In the genomic region with DNA sequence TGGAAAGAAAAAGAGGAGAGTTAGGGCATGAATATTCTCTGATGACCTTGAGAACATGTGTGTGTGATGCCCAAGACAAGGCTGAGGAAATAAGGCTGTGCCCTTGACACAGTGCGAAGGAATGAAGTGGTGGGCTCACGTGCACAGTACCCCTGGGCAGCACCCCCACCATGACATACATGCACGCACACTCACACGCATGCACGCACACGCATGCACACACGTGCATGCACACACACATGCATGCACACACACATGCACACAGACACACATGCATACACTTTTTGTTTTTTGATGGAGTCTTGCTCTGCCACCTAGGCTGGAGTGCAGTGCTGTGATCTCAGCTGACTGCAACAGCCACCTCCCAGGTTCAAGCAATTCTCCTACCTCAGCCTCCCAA, we compare ENCODE assay signal across 28 cellular contexts.
"Had no signal": no experiment of that assay in that cellular context is flagged by ENCODE, and none has a peak within 500 bp of the region (broad histone marks: within the 10 kb centered on the region; RNA-seq: fewer than 3 reads in every experiment).

No MANE protein-coding gene starts in this region.

- H3K36me3 Mint-ChIP-seq: stimulated activated effector memory CD8-positive, alpha-beta T cell treated with anti-CD3 and anti-CD28 coated beads, Interleukin-12 subunit alpha, Interleukin-12 subunit beta, amount 100 ng/mL, for 72 hours had no signal

- H3K27me3 Mint-ChIP-seq: stimulated activated memory B cell treated with anti-CD40 and anti-IgM and Interleukin-4, amounts not matched to agents 10 μg/mL and 1 μg/mL and 100 μg/mL, for 72 hours; stimulated activated naive CD8-positive, alpha-beta T cell treated with anti-CD3 and anti-CD28 coated beads, Interleukin-15, amount 100 ng/mL, for 72 hours; stimulated activated naive CD8-positive, alpha-beta T cell treated with anti-CD3 and anti-CD28 coated beads, Interleukin-15, Interleukin-2, amounts not matched to agents 100 ng/mL and 50 ng/mL, for 24 hours had no signal

- H3K27me3 ChIP-seq: suprapubic skin, testis, thyroid gland, tibial artery, tibial nerve, transverse colon, upper lobe of left lung, upper lobe of right lung, uterus, vagina had no signal

- DNase-seq: stimulated activated CD4-positive, alpha-beta T cell treated with anti-CD3 and anti-CD28 coated beads, Interleukin-2, amount 100 ng/mL, for 48 hours; stimulated activated CD4-positive, alpha-beta T cell treated with anti-CD3 and anti-CD28 coated beads, Interleukin-4, amount 100 ng/mL, for 1 hour; stimulated activated CD4-positive, alpha-beta T cell treated with anti-CD3 and anti-CD28 coated beads, Interleukin-4, amount 100 ng/mL, for 24 hours; stimulated activated CD4-positive, alpha-beta T cell treated with anti-CD3 and anti-CD28 coated beads, Interleukin-4, amount 100 ng/mL, for 4 hours; stimulated activated CD8-positive, alpha-beta memory T cell treated with anti-CD3 and anti-CD28 coated beads, Interleukin-4, amount 100 ng/mL, for 48 hours; stimulated activated naive B cell treated with anti-CD40 and anti-IgM and Interleukin-4, amounts not matched to agents 10 μg/mL and 1 μg/mL and 100 μg/mL, for 72 hours; stimulated activated naive CD4-positive, alpha-beta T cell; stimulated activated naive CD4-positive, alpha-beta T cell treated with Interleukin-2 at 50 U/mL for 16 hours; stimulated activated naive CD8-positive, alpha-beta T cell treated with anti-CD3 and anti-CD28 coated beads, Interleukin-15, amount 100 ng/mL, for 72 hours; stimulated activated naive CD8-positive, alpha-beta T cell treated with anti-CD3 and anti-CD28 coated beads, Interleukin-15, Interleukin-2, amounts not matched to agents 100 U/mL and 50 U/mL, for 24 hours; stomach; substantia nigra; testis; thyroid gland; tibial artery; transverse colon; trophoblast cell; upper lobe of left lung; upper lobe of right lung; uterus had no signal

- H3K4me3 Mint-ChIP-seq: stimulated activated effector memory CD8-positive, alpha-beta T cell treated with anti-CD3 and anti-CD28 coated beads, Interleukin-12 subunit alpha, Interleukin-12 subunit beta, amount 100 ng/mL, for 72 hours; stimulated activated memory B cell treated with anti-CD40 and anti-IgM and Interleukin-4, amounts not matched to agents 10 μg/mL and 1 μg/mL and 100 μg/mL, for 72 hours; stimulated activated naive B cell treated with anti-CD40 and anti-IgM and Interleukin-4, amounts not matched to agents 10 μg/mL and 1 μg/mL and 100 μg/mL, for 72 hours; stimulated activated naive CD8-positive, alpha-beta T cell treated with anti-CD3 and anti-CD28 coated beads, Interleukin-15, amount 100 ng/mL, for 72 hours; stimulated activated naive CD8-positive, alpha-beta T cell treated with anti-CD3 and anti-CD28 coated beads, Interleukin-15, Interleukin-2, amounts not matched to agents 100 ng/mL and 50 ng/mL, for 24 hours; type B pancreatic cell had no signal

- H3K4me1 Mint-ChIP-seq: stimulated activated memory B cell treated with anti-CD40 and anti-IgM and Interleukin-4, amounts not matched to agents 10 μg/mL and 1 μg/mL and 100 μg/mL, for 72 hours; stimulated activated naive B cell treated with anti-CD40 and anti-IgM and Interleukin-4, amounts not matched to agents 10 μg/mL and 1 μg/mL and 100 μg/mL, for 72 hours; stimulated activated naive CD8-positive, alpha-beta T cell treated with anti-CD3 and anti-CD28 coated beads, Interleukin-15, amount 100 ng/mL, for 72 hours had no signal

- H3K27ac ChIP-seq: stomach, suprapubic skin, testis, thoracic aorta, thyroid gland, tibial artery, tibial nerve, transverse colon, upper lobe of left lung, upper lobe of right lung, uterus, vagina had no signal

- H3K4me1 ChIP-seq: stomach, suprapubic skin, testis, thyroid gland, tibial artery, tibial nerve, transverse colon, upper lobe of left lung, upper lobe of right lung, uterus, vagina had no signal

- H3K27ac Mint-ChIP-seq: stimulated activated effector memory CD8-positive, alpha-beta T cell treated with anti-CD3 and anti-CD28 coated beads, Interleukin-12 subunit alpha, Interleukin-12 subunit beta, amount 100 ng/mL, for 72 hours; stimulated activated memory B cell treated with anti-CD40 and anti-IgM and Interleukin-4, amounts not matched to agents 10 μg/mL and 1 μg/mL and 100 μg/mL, for 72 hours; stimulated activated naive B cell treated with anti-CD40 and anti-IgM and Interleukin-4, amounts not matched to agents 10 μg/mL and 1 μg/mL and 100 μg/mL, for 72 hours; stimulated activated naive CD8-positive, alpha-beta T cell treated with anti-CD3 and anti-CD28 coated beads, Interleukin-15, Interleukin-2, amounts not matched to agents 100 ng/mL and 50 ng/mL, for 24 hours; type B pancreatic cell had no signal

- H3K4me3 ChIP-seq: stomach, suprapubic skin, testis, thoracic aorta, thyroid gland, tibial artery, tibial nerve, transverse colon, upper lobe of left lung, upper lobe of right lung, uterus, vagina had no signal

- H3K9me3 ChIP-seq: testis, thyroid gland, uterus, vagina had no signal

- H3K36me3 ChIP-seq: stomach, suprapubic skin, thoracic aorta, thyroid gland, tibial artery, tibial nerve, transverse colon, upper lobe of left lung, upper lobe of right lung, uterus, vagina had no signal
